ENCODE assay signal across 12 cellular contexts in the genomic region with DNA sequence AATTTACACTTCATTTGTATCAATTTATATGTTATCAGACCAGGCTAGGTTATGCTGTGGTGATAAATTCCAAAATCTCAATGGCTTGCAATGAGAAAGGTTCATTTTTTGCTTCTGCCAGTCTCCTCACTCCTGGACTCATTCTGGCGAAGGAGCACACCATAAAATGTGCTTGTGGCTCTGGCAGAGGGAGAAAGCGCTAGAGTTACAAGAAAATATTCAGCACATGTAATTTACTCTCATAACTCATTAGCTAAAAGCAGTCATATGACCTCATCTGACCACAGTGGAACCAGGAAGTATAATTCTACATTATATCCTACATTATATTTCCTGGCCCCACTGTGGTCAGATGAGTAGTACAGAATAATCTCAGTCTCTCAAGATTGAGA.
A peak's percentile ranks its signal among the peaks of the same experiment; 100 is the strongest.
DNase-seq lines count a peak whose midpoint lies in the region; ATAC-seq and TF ChIP-seq lines count a peak whose summit lies in the region.
"Had no signal": no experiment of that assay in that cellular context is flagged by ENCODE, and none has a peak within 500 bp of the region (broad histone marks: within the 10 kb centered on the region; RNA-seq: fewer than 3 reads in every experiment).

No MANE protein-coding gene starts in this region.

- H3K4me1 ChIP-seq in body of pancreas = peaks cover 5% of the 10 kb centered on the region
- peaks cover 1% of the 10 kb centered on the region for H3K4me1 ChIP-seq in mesenchymal stem cell (ENCODE audit: control insufficient read depth, insufficient read depth, low read depth, low read length)
- H3K4me1 ChIP-seq in H9 (ENCODE audit: insufficient read depth, low read length) = no peaks in the 10 kb centered on the region

- H3K14ac ChIP-seq in mesenchymal stem cell (ENCODE audit: low read length in 2 of 2) (no peak overlapping the region), H9 (ENCODE audit: insufficient read depth, low read length) (no peak overlapping the region)

- H3K23me2 ChIP-seq in H9 (ENCODE audit: insufficient read length, low read depth, low read length, poor library complexity, severe bottlenecking) = no peaks in the 10 kb centered on the region

- H3K4me3 Mint-ChIP-seq in activated CD4-positive, alpha-beta T cell treated with anti-CD3 and anti-CD28 coated beads, Interleukin-2, amount 10 ng/mL, durations not matched to agents 24 days and 14 days = no peak overlapping the region
- no peak overlapping the region for H3K4me3 Mint-ChIP-seq in stimulated activated naive B cell treated with anti-CD40 and anti-IgM and Interleukin-4, amounts not matched to agents 10 μg/mL and 1 μg/mL and 100 μg/mL, for 72 hours
- H3K4me3 Mint-ChIP-seq in H9 = no peak overlapping the region
- H3K4me3 Mint-ChIP-seq: activated T-cell treated with anti-CD3 and anti-CD28 coated beads, Interleukin-2, amount 50 U/mL, for 4 hours had no signal

- DNase-seq in AG04450 (ENCODE audit: low read depth, low spot score) = peak; percentile 6
- peak; percentile 66 for DNase-seq in M059J (ENCODE audit: low read depth)
- DNase-seq in body of pancreas = no peak
- DNase-seq in mesenchymal stem cell = peak; percentile 64
- no peak for DNase-seq in activated CD4-positive, alpha-beta T cell treated with anti-CD3 and anti-CD28 coated beads, Interleukin-2, amount 10 ng/mL, durations not matched to agents 24 days and 14 days
- DNase-seq in stimulated activated naive B cell treated with anti-CD40 and anti-IgM and Interleukin-4, amounts not matched to agents 10 μg/mL and 1 μg/mL and 100 μg/mL, for 72 hours = no peak
- DNase-seq in H9 = no peak
- no peak for DNase-seq in NK-92 (lab: John Stamatoyannopoulos, UW; ENCODE audit: unreplicated experiment)
- DNase-seq: activated T-cell treated with anti-CD3 and anti-CD28 coated beads, Interleukin-2, amount 50 U/mL, for 4 hours; effector memory CD4-positive, alpha-beta T cell; stimulated activated naive CD4-positive, alpha-beta T cell had no signal

- 84 to 88% methylated on average over 2 of the region's 2 CpGs for WGBS in body of pancreas, 2 donors
- WGBS in mesenchymal stem cell = 79% methylated on average over 2 of the region's 2 CpGs
- no CpG with 5 or more reads among the region's 2 CpGs for WGBS in H9 (ENCODE audit: extremely low coverage, insufficient read length, low lambda C conversion rate)

- no peaks in the 10 kb centered on the region for H3K36me3 ChIP-seq in body of pancreas (replicated peaks in 1 of 2; ENCODE audit: insufficient read depth in 1 of 2, low read depth in 2 of 2)
- no peaks in the 10 kb centered on the region for H3K36me3 ChIP-seq in mesenchymal stem cell (ENCODE audit: control insufficient read depth in 1 of 2, insufficient read depth in 2 of 2, low read depth in 1 of 2, low read length in 2 of 2)
- H3K36me3 ChIP-seq: BLaER1 treated with 17β-estradiol and CSF1 and Interleukin-3, amounts not matched to agents 10 nM and 100 nM had no signal

- no peaks in the 10 kb centered on the region for H3K9me3 Mint-ChIP-seq in activated CD4-positive, alpha-beta T cell treated with anti-CD3 and anti-CD28 coated beads, Interleukin-2, amount 10 ng/mL, durations not matched to agents 24 days and 14 days
- no peaks in the 10 kb centered on the region for H3K9me3 Mint-ChIP-seq in stimulated activated naive B cell treated with anti-CD40 and anti-IgM and Interleukin-4, amounts not matched to agents 10 μg/mL and 1 μg/mL and 100 μg/mL, for 72 hours
- H3K9me3 Mint-ChIP-seq in H9 = no peaks in the 10 kb centered on the region; a peak in 1 of 5 replicates

- H3K4me2 ChIP-seq in mesenchymal stem cell (ENCODE audit: low read length, poor library complexity, severe bottlenecking) = no peak overlapping the region
- no peak overlapping the region for H3K4me2 ChIP-seq in H9 (ENCODE audit: insufficient read depth, insufficient read length, low read length)
- H3K4me2 ChIP-seq: BLaER1 treated with 17β-estradiol and CSF1 and Interleukin-3, amounts not matched to agents 10 nM and 100 nM had no signal

- TF ChIP-seq POLR2A in body of pancreas (IDR thresholded peaks at IDR 0.05) = no peak

- POLR2A ChIA-PET in AG04450 (lab: Yijun Ruan, JAX) = no interaction called here

- H4K91ac ChIP-seq in mesenchymal stem cell (ENCODE audit: low read length) (no peak overlapping the region), H9 (ENCODE audit: insufficient read length, low read depth, low read length) (no peak overlapping the region)

- no peak overlapping the region for H3K56ac ChIP-seq in H9 (ENCODE audit: insufficient read length, low read depth, low read length)

- no peaks in the 10 kb centered on the region for H3K79me2 ChIP-seq in H9 (ENCODE audit: insufficient read depth, low read length)

- peak overlapping the region; percentile 95 for H3K27ac ChIP-seq in AG04450 (ENCODE audit: low read depth, low read length)
- H3K27ac ChIP-seq in body of pancreas = peak overlapping the region in 1 of 4 donors; percentile 9
- peak overlapping the region; percentile 99 for H3K27ac ChIP-seq in mesenchymal stem cell (ENCODE audit: low read length, poor library complexity, severe bottlenecking)
- H3K27ac ChIP-seq in H9 (ENCODE audit: insufficient read length, low read depth, low read length) = no peak overlapping the region
- H3K27ac ChIP-seq: BLaER1 treated with 17β-estradiol and CSF1 and Interleukin-3, amounts not matched to agents 10 nM and 100 nM had no signal

- no peaks in the 10 kb centered on the region for H3K36me3 Mint-ChIP-seq in activated CD4-positive, alpha-beta T cell treated with anti-CD3 and anti-CD28 coated beads, Interleukin-2, amount 10 ng/mL, durations not matched to agents 24 days and 14 days (ENCODE audit: low read depth)
- no peaks in the 10 kb centered on the region for H3K36me3 Mint-ChIP-seq in stimulated activated naive B cell treated with anti-CD40 and anti-IgM and Interleukin-4, amounts not matched to agents 10 μg/mL and 1 μg/mL and 100 μg/mL, for 72 hours
- no peaks in the 10 kb centered on the region for H3K36me3 Mint-ChIP-seq in H9 (ENCODE audit: insufficient read depth in 1 of 3, low read depth in 3 of 3)

- H2BK5ac ChIP-seq in mesenchymal stem cell (ENCODE audit: low read depth, low read length, poor library complexity, severe bottlenecking) (peak overlapping the region; percentile 97), H9 (ENCODE audit: insufficient read length, low read length) (no peak overlapping the region)

- H3T11ph ChIP-seq in H9 (ENCODE audit: low read length) = no peak overlapping the region

- H4K20me1 ChIP-seq in H9 (ENCODE audit: control insufficient read depth, insufficient read depth, insufficient read length) = no peaks in the 10 kb centered on the region
- H4K20me1 ChIP-seq: BLaER1 treated with 17β-estradiol and CSF1 and Interleukin-3, amounts not matched to agents 10 nM and 100 nM had no signal

- H4K8ac ChIP-seq in mesenchymal stem cell (ENCODE audit: low read length) (peak overlapping the region; percentile 72), H9 (replicated peaks; ENCODE audit: insufficient read length, low read depth, low read length) (no peak overlapping the region)

- H3K9me3 ChIP-seq in AG04450 (ENCODE audit: control insufficient read depth, insufficient read depth, low read length) (peaks cover 3% of the 10 kb centered on the region; the same call in 1 of the 2 replicates), body of pancreas (no peaks in the 10 kb centered on the region), mesenchymal stem cell (ENCODE audit: control insufficient read depth, low read length) (peaks cover 12% of the 10 kb centered on the region), H9 (ENCODE audit: control insufficient read depth, low read depth, low read length) (no peaks in the 10 kb centered on the region)
- H3K9me3 ChIP-seq: BLaER1 treated with 17β-estradiol and CSF1 and Interleukin-3, amounts not matched to agents 10 nM and 100 nM had no signal

- H3K9ac ChIP-seq in mesenchymal stem cell (ENCODE audit: low read length) (peak overlapping the region; percentile 77), H9 (ENCODE audit: extremely low read depth, insufficient read length, low read length) (no peak overlapping the region)
- H3K9ac ChIP-seq: BLaER1 treated with 17β-estradiol and CSF1 and Interleukin-3, amounts not matched to agents 10 nM and 100 nM had no signal

- H3K18ac ChIP-seq in mesenchymal stem cell (ENCODE audit: low read depth in 1 of 2, low read length in 2 of 2) (peak overlapping the region in 1 of 2 experiments; percentile 86), H9 (ENCODE audit: insufficient read length, low read depth, low read length) (no peak overlapping the region)

- H2BK15ac ChIP-seq in mesenchymal stem cell (ENCODE audit: low read depth, poor library complexity, severe bottlenecking) (no peak overlapping the region), H9 (ENCODE audit: low read depth, low read length) (no peak overlapping the region)

- H2AFZ ChIP-seq in mesenchymal stem cell (ENCODE audit: low read depth, low read length) (no peak overlapping the region), H9 (ENCODE audit: low read length) (no peak overlapping the region)

- peak; percentile 55 for ATAC-seq in body of pancreas
- ATAC-seq in stimulated activated naive B cell treated with anti-CD40 and anti-IgM and Interleukin-4, amounts not matched to agents 10 μg/mL and 1 μg/mL and 100 μg/mL, for 72 hours (replicated peaks) = no peak
- ATAC-seq: activated T-cell treated with anti-CD3 and anti-CD28 coated beads, Interleukin-2, amount 50 U/mL, for 4 hours had no signal

- H2BK12ac ChIP-seq in mesenchymal stem cell (ENCODE audit: low read length in 2 of 2) (peak overlapping the region in 1 of 2 experiments; percentile 89), H9 (ENCODE audit: insufficient read length, low read depth, low read length) (no peak overlapping the region)

- no peak overlapping the region for H3K27ac Mint-ChIP-seq in activated CD4-positive, alpha-beta T cell treated with anti-CD3 and anti-CD28 coated beads, Interleukin-2, amount 10 ng/mL, durations not matched to agents 24 days and 14 days
- no peak overlapping the region for H3K27ac Mint-ChIP-seq in stimulated activated naive B cell treated with anti-CD40 and anti-IgM and Interleukin-4, amounts not matched to agents 10 μg/mL and 1 μg/mL and 100 μg/mL, for 72 hours
- no peak overlapping the region for H3K27ac Mint-ChIP-seq in H9

- H2BK120ac ChIP-seq in mesenchymal stem cell (ENCODE audit: low read depth, low read length) (no peak overlapping the region), H9 (ENCODE audit: low read depth, low read length, poor library complexity, severe bottlenecking) (no peak overlapping the region)

- no peaks in the 10 kb centered on the region for H3K27me3 Mint-ChIP-seq in activated CD4-positive, alpha-beta T cell treated with anti-CD3 and anti-CD28 coated beads, Interleukin-2, amount 10 ng/mL, durations not matched to agents 24 days and 14 days
- H3K27me3 Mint-ChIP-seq in stimulated activated naive B cell treated with anti-CD40 and anti-IgM and Interleukin-4, amounts not matched to agents 10 μg/mL and 1 μg/mL and 100 μg/mL, for 72 hours = no peaks in the 10 kb centered on the region
- no peaks in the 10 kb centered on the region for H3K27me3 Mint-ChIP-seq in H9 (ENCODE audit: low read depth)

- H2AK5ac ChIP-seq in mesenchymal stem cell (ENCODE audit: low read length, severe bottlenecking) (peak overlapping the region; percentile 75), H9 (ENCODE audit: insufficient read length, low read length) (no peak overlapping the region)

- CTCF ChIA-PET in AG04450 (lab: Charles Lee) = interaction anchor here (1.2 kb wide), 1 partner anchor 8 kb away, joined by 3 read pairs; no protein-coding TSS in a partner anchor

- no peaks in the 10 kb centered on the region for H3K79me1 ChIP-seq in mesenchymal stem cell (replicated peaks; ENCODE audit: low read length, poor library complexity, severe bottlenecking)
- H3K79me1 ChIP-seq in H9 (ENCODE audit: insufficient read depth, low read depth, low read length, poor library complexity, severe bottlenecking) = no peaks in the 10 kb centered on the region

- no peak overlapping the region for H2BK20ac ChIP-seq in H9 (ENCODE audit: low read depth, low read length, poor library complexity, severe bottlenecking)

- TF ChIP-seq CTCF in AG04450 (IDR thresholded peaks at IDR 0.05; ENCODE audit: low read depth, low read length) (no peak), body of pancreas (IDR thresholded peaks at IDR 0.05) (no peak), H9 (conservative IDR thresholded peaks at IDR 0.05) (no peak)

- H3K27me3 ChIP-seq in AG04450 (ENCODE audit: control insufficient read depth, insufficient read depth, low read length) (no peaks in the 10 kb centered on the region), body of pancreas (no peaks in the 10 kb centered on the region), mesenchymal stem cell (ENCODE audit: control insufficient read depth in 1 of 2, insufficient read depth in 1 of 2, low read length in 2 of 2) (no peaks in the 10 kb centered on the region), H9 (ENCODE audit: insufficient read depth, low read length) (no peaks in the 10 kb centered on the region)
- H3K27me3 ChIP-seq: BLaER1 treated with 17β-estradiol and CSF1 and Interleukin-3, amounts not matched to agents 10 nM and 100 nM had no signal

- H3K23ac ChIP-seq in mesenchymal stem cell (ENCODE audit: low read length in 2 of 2) (no peak overlapping the region), H9 (ENCODE audit: insufficient read length, low read depth, low read length) (no peak overlapping the region)

- intact Hi-C loops in body of pancreas (cut with DNase I) = no loop called here
- intact Hi-C loops in activated CD4-positive, alpha-beta T cell treated with anti-CD3 and anti-CD28 coated beads, Interleukin-2, amount 10 ng/mL, durations not matched to agents 24 days and 14 days (cut with micrococcal nuclease) = no loop called here

- H3K4me3 ChIP-seq in AG04450 (ENCODE audit: low read depth, low read length) (no peak overlapping the region; the same call in 1 of the 2 replicates), body of pancreas (no peak overlapping the region), mesenchymal stem cell (ENCODE audit: insufficient read depth in 1 of 2, low read depth in 1 of 2, low read length in 2 of 2) (no peak overlapping the region)
- H3K4me3 ChIP-seq: BLaER1 treated with 17β-estradiol and CSF1 and Interleukin-3, amounts not matched to agents 10 nM and 100 nM had no signal

- H3K4ac ChIP-seq in mesenchymal stem cell (ENCODE audit: low read depth in 1 of 2, low read length in 2 of 2) (peak overlapping the region in 1 of 2 experiments; percentile 11), H9 (ENCODE audit: low read depth, low read length) (no peak overlapping the region)

- H3K4me1 Mint-ChIP-seq in activated CD4-positive, alpha-beta T cell treated with anti-CD3 and anti-CD28 coated beads, Interleukin-2, amount 10 ng/mL, durations not matched to agents 24 days and 14 days = no peaks in the 10 kb centered on the region
- H3K4me1 Mint-ChIP-seq in stimulated activated naive B cell treated with anti-CD40 and anti-IgM and Interleukin-4, amounts not matched to agents 10 μg/mL and 1 μg/mL and 100 μg/mL, for 72 hours = no peaks in the 10 kb centered on the region
- no peaks in the 10 kb centered on the region for H3K4me1 Mint-ChIP-seq in H9

- no peak overlapping the region for H4K5ac ChIP-seq in H9 (ENCODE audit: insufficient read length, low read depth, low read length)

Comparison
In these comparisons a context has a peak if more than half of its experiments do, and no peak if none do; other contexts are left out.
1. DNase-seq: peak in AG04450 (single experiment), M059J (single experiment) and mesenchymal stem cell (single experiment); none in body of pancreas (0 of 4), activated CD4-positive, alpha-beta T cell treated with anti-CD3 and anti-CD28 coated beads, Interleukin-2, amount 10 ng/mL, durations not matched to agents 24 days and 14 days (single experiment), stimulated activated naive B cell treated with anti-CD40 and anti-IgM and Interleukin-4, amounts not matched to agents 10 μg/mL and 1 μg/mL and 100 μg/mL, for 72 hours (single experiment), H9 (single experiment) and NK-92 (single experiment).